19 cellular contexts compared by ENCODE assay signal in genomic region chr4:188867796-188868195, GRCh38.
DNase-seq lines count a peak whose midpoint lies in the region; ATAC-seq and TF ChIP-seq lines count a peak whose summit lies in the region.
"Had no signal": no experiment of that assay in that cellular context is flagged by ENCODE, and none has a peak within 500 bp of the region (broad histone marks: within the 10 kb centered on the region; RNA-seq: fewer than 3 reads in every experiment).

No MANE protein-coding gene starts in this region.

- H3K23ac ChIP-seq in mesendoderm (ENCODE audit: low read length) = no peak overlapping the region

- no peak overlapping the region for H2BK120ac ChIP-seq in mesendoderm (ENCODE audit: low read depth, low read length)

- H3K79me1 ChIP-seq in mesendoderm (ENCODE audit: low read length) = no peaks in the 10 kb centered on the region

- no peak for ATAC-seq in activated T-helper 17 cell treated with anti-CD3 and anti-CD28 coated beads, Interleukin-2, amount 50 U/mL, for 72 hours (replicated peaks)
- ATAC-seq: CD8-positive, alpha-beta T cell; GM23338; HepG2 had no signal

- no peak overlapping the region for H3K4me3 ChIP-seq in mesendoderm (ENCODE audit: low read length)
- H3K4me3 ChIP-seq: BLaER1 treated with 17β-estradiol and CSF1 and Interleukin-3, amounts not matched to agents 10 nM and 100 nM; GM23338 had no signal

- H3K18ac ChIP-seq in mesendoderm (ENCODE audit: low read length) = no peak overlapping the region

- no peak overlapping the region for H3K27ac ChIP-seq in RWPE1
- H3K27ac ChIP-seq in epithelial cell of prostate = no peak overlapping the region
- no peak overlapping the region for H3K27ac ChIP-seq in mesendoderm (ENCODE audit: low read depth, low read length)
- H3K27ac ChIP-seq: BLaER1 treated with 17β-estradiol and CSF1 and Interleukin-3, amounts not matched to agents 10 nM and 100 nM; HL-60 had no signal

- no peak overlapping the region for H3K4me3 Mint-ChIP-seq in Calu3 (ENCODE audit: low read depth, unreplicated experiment)
- no peak overlapping the region for H3K4me3 Mint-ChIP-seq in immature natural killer cell
- no peak overlapping the region for H3K4me3 Mint-ChIP-seq in activated T-helper 17 cell treated with anti-CD3 and anti-CD28 coated beads, Interleukin-2, amount 50 U/mL, for 72 hours
- H3K4me3 Mint-ChIP-seq: B cell; CD8-positive, alpha-beta T cell; GM23338; IgD-negative memory B cell had no signal

- CTCF ChIA-PET in Calu3 (lab: Charles Lee) = no interaction called here
- CTCF ChIA-PET in RWPE1 (lab: Yijun Ruan, JAX) = no interaction called here

- H2BK5ac ChIP-seq in mesendoderm (ENCODE audit: low read length) = no peak overlapping the region

- H3K4me1 ChIP-seq in mesendoderm (ENCODE audit: control insufficient read depth, low read depth, low read length) = no peaks in the 10 kb centered on the region
- H3K4me1 ChIP-seq: BLaER1 treated with 17β-estradiol and CSF1 and Interleukin-3, amounts not matched to agents 10 nM and 100 nM had no signal

- H2AK5ac ChIP-seq in mesendoderm (ENCODE audit: low read length) = no peak overlapping the region

- H3K79me2 ChIP-seq in mesendoderm (ENCODE audit: control insufficient read depth, insufficient read depth, low read length) = no peaks in the 10 kb centered on the region

- no peak overlapping the region for H4K8ac ChIP-seq in mesendoderm (ENCODE audit: low read depth, low read length)

- no peaks in the 10 kb centered on the region for H3K36me3 ChIP-seq in mesendoderm (ENCODE audit: control insufficient read depth, insufficient read depth, low read length)
- H3K36me3 ChIP-seq: BLaER1 treated with 17β-estradiol and CSF1 and Interleukin-3, amounts not matched to agents 10 nM and 100 nM had no signal

- WGBS in mesendoderm (ENCODE audit: extremely low coverage, insufficient coverage, low lambda C conversion rate) = no CpG with 5 or more reads among the region's 1 CpG

- POLR2A ChIA-PET in RWPE1 (lab: Yijun Ruan, JAX; ENCODE audit: low non-redundant PET) = no interaction called here

- no peak overlapping the region for H3K9ac ChIP-seq in mesendoderm (ENCODE audit: low read length)
- H3K9ac ChIP-seq: BLaER1 treated with 17β-estradiol and CSF1 and Interleukin-3, amounts not matched to agents 10 nM and 100 nM had no signal

- DNase-seq in Calu3 (no peak), RWPE1 (ENCODE audit: low spot score) (peak; percentile 4), epithelial cell of prostate (ENCODE audit: low read depth, low spot score) (peak; percentile 37), mesendoderm (peak; percentile 4), immature natural killer cell (no peak), HUDEP-2 (lab: John Stamatoyannopoulos, UW; ENCODE audit: unreplicated experiment in 76 of 76) (no peak), DMS79 treated with DMSO at 0.1 percent for 48 hours (lab: John Stamatoyannopoulos, UW) (no peak)
- DNase-seq: 8988T; CD8-positive, alpha-beta T cell; DMS 273 treated with DMSO at 0.1 percent for 48 hours; DMS53; HCEC 1CT had no signal

- BruUV-seq in Calu3 (replicated peaks; lab: Mats Ljungman, UMichigan) = no TSS peak

- H3K9me3 Mint-ChIP-seq in Calu3 (ENCODE audit: low read depth, unreplicated experiment) (peaks cover 11% of the 10 kb centered on the region), immature natural killer cell (peaks cover 18 to 66% (median 42%) of the 10 kb centered on the region in 6 donors)
- H3K9me3 Mint-ChIP-seq in activated T-helper 17 cell treated with anti-CD3 and anti-CD28 coated beads, Interleukin-2, amount 50 U/mL, for 72 hours = peaks cover 23% of the 10 kb centered on the region
- H3K9me3 Mint-ChIP-seq: GM23338 had no signal

- H3K4me1 Mint-ChIP-seq in Calu3 (ENCODE audit: low read depth, unreplicated experiment) (peaks cover 8% of the 10 kb centered on the region), immature natural killer cell (no peaks in the 10 kb centered on the region)
- H3K4me1 Mint-ChIP-seq in activated T-helper 17 cell treated with anti-CD3 and anti-CD28 coated beads, Interleukin-2, amount 50 U/mL, for 72 hours = no peaks in the 10 kb centered on the region
- H3K4me1 Mint-ChIP-seq: B cell, GM23338 had no signal

- no peak for TF ChIP-seq CTCF in Calu3 (IDR thresholded peaks at IDR 0.05; ENCODE audit: unreplicated experiment)
- no peak for TF ChIP-seq CTCF in RWPE1 (conservative IDR thresholded peaks at IDR 0.05; ENCODE audit: low read depth)

- no peak overlapping the region for H4K5ac ChIP-seq in mesendoderm (ENCODE audit: low read length)

- no peak overlapping the region for H3K4me2 ChIP-seq in mesendoderm (ENCODE audit: low read length)
- H3K4me2 ChIP-seq: BLaER1 treated with 17β-estradiol and CSF1 and Interleukin-3, amounts not matched to agents 10 nM and 100 nM; GM23338 had no signal

- H3K27ac Mint-ChIP-seq in Calu3 (ENCODE audit: unreplicated experiment) (peak overlapping the region; percentile 22), immature natural killer cell (no peak overlapping the region)
- no peak overlapping the region for H3K27ac Mint-ChIP-seq in activated T-helper 17 cell treated with anti-CD3 and anti-CD28 coated beads, Interleukin-2, amount 50 U/mL, for 72 hours
- H3K27ac Mint-ChIP-seq: B cell; CD8-positive, alpha-beta T cell; GM23338; IgD-negative memory B cell had no signal

- H2BK15ac ChIP-seq in mesendoderm (replicated peaks; ENCODE audit: low read depth) = no peak overlapping the region

- H3K56ac ChIP-seq in mesendoderm (ENCODE audit: low read length) = no peak overlapping the region

- no peaks in the 10 kb centered on the region for H3K27me3 Mint-ChIP-seq in Calu3 (ENCODE audit: unreplicated experiment)
- H3K27me3 Mint-ChIP-seq in immature natural killer cell (ENCODE audit: low read depth in 3 of 3) = peaks cover 0 to 4% (median 2%) of the 10 kb centered on the region in 3 donors
- no peaks in the 10 kb centered on the region for H3K27me3 Mint-ChIP-seq in activated T-helper 17 cell treated with anti-CD3 and anti-CD28 coated beads, Interleukin-2, amount 50 U/mL, for 72 hours
- H3K27me3 Mint-ChIP-seq: B cell, IgD-negative memory B cell had no signal

- no peaks in the 10 kb centered on the region for H3K27me3 ChIP-seq in mesendoderm (ENCODE audit: insufficient read depth, low read length, poor library complexity)
- H3K27me3 ChIP-seq: BLaER1 treated with 17β-estradiol and CSF1 and Interleukin-3, amounts not matched to agents 10 nM and 100 nM had no signal

- no peaks in the 10 kb centered on the region for H3K36me3 Mint-ChIP-seq in Calu3 (ENCODE audit: insufficient read depth, unreplicated experiment)
- H3K36me3 Mint-ChIP-seq in immature natural killer cell = peaks cover 0 to 8% (median 0%) of the 10 kb centered on the region in 3 donors
- H3K36me3 Mint-ChIP-seq in activated T-helper 17 cell treated with anti-CD3 and anti-CD28 coated beads, Interleukin-2, amount 50 U/mL, for 72 hours (ENCODE audit: low read depth) = no peaks in the 10 kb centered on the region
- H3K36me3 Mint-ChIP-seq: CD8-positive, alpha-beta T cell; IgD-negative memory B cell had no signal

- no peak overlapping the region for H3K4ac ChIP-seq in mesendoderm (ENCODE audit: low read depth, low read length)

- intact Hi-C loops in Calu3 (cut with micrococcal nuclease; ENCODE audit: unreplicated experiment) = no loop called here

Comparison
In these comparisons a context has a peak if more than half of its experiments do, and no peak if none do; other contexts are left out.
1. DNase-seq: peak in RWPE1 (single experiment), epithelial cell of prostate (single experiment) and mesendoderm (single experiment); none in Calu3 (single experiment), immature natural killer cell (0 of 3), HUDEP-2 (0 of 76) and DMS79 treated with DMSO at 0.1 percent for 48 hours (single experiment).